1 cellular context compared by ENCODE assay signal in the genomic region with DNA sequence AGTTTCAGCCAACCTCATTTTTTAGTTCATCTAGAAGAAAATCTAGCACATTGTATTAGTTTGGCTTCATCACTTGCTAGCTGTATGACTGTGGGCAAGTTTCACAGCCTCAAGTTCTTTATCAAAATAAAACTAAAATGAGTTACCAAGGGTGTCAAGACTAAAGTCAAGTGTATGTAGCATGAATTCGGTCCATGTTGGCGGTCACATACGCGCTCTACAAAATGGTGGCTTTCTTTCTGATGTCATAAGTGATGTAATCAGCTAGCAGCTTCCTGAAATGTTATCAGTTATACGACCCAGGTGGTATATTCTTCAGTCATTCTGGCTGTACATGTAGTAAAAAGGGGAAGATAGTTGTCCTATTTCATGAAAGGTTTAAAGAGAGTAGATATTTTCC.
TF ChIP-seq lines count a peak whose summit lies in the region.

No MANE protein-coding gene starts in this region.

TF ChIP-seq in IMR-90, 13 proteins besides CTCF, POLR2A, EP300 and RAD21 (continued from another document):
- TF ChIP-seq CEBPB (IDR thresholded peaks at IDR 0.05; ENCODE audit: low read depth, low read length) = no peak
